In the genomic region with DNA sequence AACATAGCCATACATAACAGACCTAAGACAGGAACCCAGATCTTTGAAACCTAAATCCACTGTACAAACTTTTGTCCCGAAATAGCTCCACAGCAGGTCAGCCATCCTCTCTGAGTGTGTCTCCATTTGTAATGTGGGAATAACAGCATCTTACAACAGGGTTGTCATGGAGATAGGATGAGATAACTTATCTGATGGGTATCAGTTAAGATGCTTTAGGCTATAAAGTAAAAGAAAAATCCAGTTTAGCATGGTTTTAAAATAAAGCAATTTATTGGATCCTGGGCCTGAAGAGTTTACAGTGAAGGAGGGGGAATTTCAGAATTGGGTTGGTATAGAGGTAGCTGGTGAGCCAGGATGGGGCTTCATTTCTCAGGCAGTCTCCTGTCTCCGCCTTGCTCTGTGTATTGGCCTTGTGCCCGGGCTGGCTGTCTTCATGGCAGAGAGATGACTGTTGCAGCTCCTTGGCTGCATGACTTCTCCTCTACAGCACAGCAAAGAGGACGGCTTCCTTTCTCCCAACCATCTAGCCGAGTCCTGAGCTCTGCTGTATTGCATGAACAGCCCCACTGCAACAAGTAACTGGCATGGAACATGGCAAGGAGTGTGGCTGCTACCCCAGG, we compare ENCODE assay signal across 17 cellular contexts.
A peak's percentile ranks its signal among the peaks of the same experiment; 100 is the strongest.
DNase-seq lines count a peak whose midpoint lies in the region; ATAC-seq and TF ChIP-seq lines count a peak whose summit lies in the region.
"Had no signal": no experiment of that assay in that cellular context is flagged by ENCODE, and none has a peak within 500 bp of the region (broad histone marks: within the 10 kb centered on the region; RNA-seq: fewer than 3 reads in every experiment).

No MANE protein-coding gene starts in this region.

- peak; percentile 20 for DNase-seq in SK-N-SH
- peak; percentile 9 for DNase-seq in RPMI8226
- DNase-seq in fibroblast of mammary gland (ENCODE audit: low read depth): peak; percentile 47
- peak; percentile 12 for DNase-seq in stromal cell of bone marrow (ENCODE audit: low read depth)
- no peak for DNase-seq in activated naive CD4-positive, alpha-beta T cell treated with anti-CD3 and anti-CD28 coated beads, Interleukin-2, amount 50 U/mL, for 16 hours
- DNase-seq in GOT3 (lab: John Stamatoyannopoulos, UW): no peak
- no peak for DNase-seq in nephron progenitor cell
- DNase-seq: activated CD4-positive, CD25-positive, alpha-beta regulatory T cell; activated naive CD4-positive, alpha-beta T cell treated with anti-CD3 and anti-CD28 coated beads for 36 hours; CD8-positive, alpha-beta memory T cell; effector memory CD8-positive, alpha-beta T cell; GF-D8; kidney; NCI-H1694 treated with DMSO at 0.1 percent for 48 hours; spleen had no signal

- H3F3A ChIP-seq in SK-N-SH (replicated peaks; ENCODE audit: insufficient read depth): no peaks in the 10 kb centered on the region

- no peak for TF ChIP-seq EP300 in SK-N-SH (IDR thresholded peaks at IDR 0.05; ENCODE audit: borderline replicate concordance in 1 of 2, low read depth in 1 of 2, low read length in 1 of 2)

- no peaks in the 10 kb centered on the region for H3K9me2 ChIP-seq in SK-N-SH

- WGBS in SK-N-SH (ENCODE audit: low lambda C conversion rate): 38% methylated on average over 5 of the region's 5 CpGs

- POLR2A ChIA-PET in SK-N-SH (lab: Yijun Ruan, JAX): interaction anchor here (0.6 kb wide), 1 partner anchor 372 kb away, joined by 3 read pairs; no protein-coding TSS in a partner anchor

- ATAC-seq in SK-N-SH treated with all-trans-retinoic acid at 6 μM for 48 hours: no peak
- ATAC-seq: effector memory CD8-positive, alpha-beta T cell had no signal

- H3K9me3 ChIP-seq in SK-N-SH: no peaks in the 10 kb centered on the region
- H3K9me3 ChIP-seq: pancreas, spleen had no signal

- TF ChIP-seq CTCF in SK-N-SH (IDR thresholded peaks at IDR 0.05): no peak
- TF ChIP-seq CTCF in fibroblast of mammary gland (conservative IDR thresholded peaks at IDR 0.05; ENCODE audit: control insufficient read depth, insufficient read depth, low read depth, low read length): no peak
- TF ChIP-seq CTCF in nephron progenitor cell (IDR thresholded peaks at IDR 0.05): no peak

- H3K9me3 Mint-ChIP-seq in nephron progenitor cell: peaks cover 5% of the 10 kb centered on the region
- H3K9me3 Mint-ChIP-seq: activated naive CD4-positive, alpha-beta T cell treated with anti-CD3 and anti-CD28 coated beads for 36 hours; CD8-positive, alpha-beta memory T cell; effector memory CD8-positive, alpha-beta T cell had no signal

- peaks cover 7% of the 10 kb centered on the region for H3K27me3 Mint-ChIP-seq in nephron progenitor cell (ENCODE audit: low read depth, poor library complexity)

- H3K9ac ChIP-seq in SK-N-SH: no peak overlapping the region

- H3K4me2 ChIP-seq in SK-N-SH: no peak overlapping the region

- no peaks in the 10 kb centered on the region for H3K27me3 ChIP-seq in SK-N-SH (ENCODE audit: insufficient read depth)
- H3K27me3 ChIP-seq: pancreas had no signal

- peaks cover 0 to 4% of the 10 kb centered on the region in 2 experiments; a peak in 1 of 4 replicates for H3K4me1 ChIP-seq in SK-N-SH (ENCODE audit: control insufficient read depth in 1 of 2, insufficient read depth in 2 of 2, low read depth in 1 of 2, low read length in 1 of 2)
- H3K4me1 ChIP-seq: pancreas had no signal

- H3K36me3 ChIP-seq in SK-N-SH (replicated peaks in 1 of 2; ENCODE audit: control insufficient read depth in 1 of 2, insufficient read depth in 2 of 2, low read length in 1 of 2): no peaks in the 10 kb centered on the region
- H3K36me3 ChIP-seq: pancreas, spleen had no signal

- H2AFZ ChIP-seq in SK-N-SH (ENCODE audit: low read depth): no peak overlapping the region

- peaks cover 5% of the 10 kb centered on the region for H3K36me3 Mint-ChIP-seq in nephron progenitor cell (ENCODE audit: low read depth)
- H3K36me3 Mint-ChIP-seq: CD8-positive, alpha-beta memory T cell had no signal

- no peak overlapping the region for H3K27ac ChIP-seq in SK-N-SH (ENCODE audit: low read depth in 2 of 2, low read length in 1 of 2)
- H3K27ac ChIP-seq: pancreas, spleen had no signal

- H3K4me3 Mint-ChIP-seq in nephron progenitor cell: no peak overlapping the region
- H3K4me3 Mint-ChIP-seq: activated naive CD4-positive, alpha-beta T cell treated with anti-CD3 and anti-CD28 coated beads for 36 hours; CD8-positive, alpha-beta memory T cell; effector memory CD8-positive, alpha-beta T cell had no signal

- CTCF ChIA-PET in SK-N-SH (lab: Yijun Ruan, JAX): interaction anchor here (0.6 kb wide), 1 partner anchor 39 kb away, joined by 3 read pairs; no protein-coding TSS in a partner anchor

- H4K20me1 ChIP-seq in SK-N-SH (ENCODE audit: insufficient read depth): no peaks in the 10 kb centered on the region

- no peaks in the 10 kb centered on the region for H3K79me2 ChIP-seq in SK-N-SH (ENCODE audit: insufficient read depth)

- no peak for TF ChIP-seq RAD21 in SK-N-SH (IDR thresholded peaks at IDR 0.05; ENCODE audit: low read length)

- H3K4me1 Mint-ChIP-seq in nephron progenitor cell: no peaks in the 10 kb centered on the region

- H3K4me3 ChIP-seq in SK-N-SH (ENCODE audit: low read depth in 2 of 2, low read length in 1 of 2) (no peak overlapping the region), fibroblast of mammary gland (ENCODE audit: control insufficient read depth, low read depth, low read length) (no peak overlapping the region)
- H3K4me3 ChIP-seq: pancreas, spleen had no signal

- H3K27ac Mint-ChIP-seq in nephron progenitor cell: no peak overlapping the region
- H3K27ac Mint-ChIP-seq: activated naive CD4-positive, alpha-beta T cell treated with anti-CD3 and anti-CD28 coated beads for 36 hours; CD8-positive, alpha-beta memory T cell had no signal

TF ChIP-seq in SK-N-SH, 30 proteins besides CTCF, POLR2A, EP300 and RAD21:
- TF ChIP-seq GATA2 (CRISPR knock-in tag; IDR thresholded peaks at IDR 0.05): peak; percentile 52
- TF ChIP-seq RXRA (IDR thresholded peaks at IDR 0.05; ENCODE audit: borderline replicate concordance, low read depth): no peak

TF ChIP-seq in SK-N-SH treated with all-trans-retinoic acid at 6 μM for 48 hours, 23 proteins besides CTCF, POLR2A, EP300 and RAD21 (continues in another document):
- TF ChIP-seq, protein P1, sequence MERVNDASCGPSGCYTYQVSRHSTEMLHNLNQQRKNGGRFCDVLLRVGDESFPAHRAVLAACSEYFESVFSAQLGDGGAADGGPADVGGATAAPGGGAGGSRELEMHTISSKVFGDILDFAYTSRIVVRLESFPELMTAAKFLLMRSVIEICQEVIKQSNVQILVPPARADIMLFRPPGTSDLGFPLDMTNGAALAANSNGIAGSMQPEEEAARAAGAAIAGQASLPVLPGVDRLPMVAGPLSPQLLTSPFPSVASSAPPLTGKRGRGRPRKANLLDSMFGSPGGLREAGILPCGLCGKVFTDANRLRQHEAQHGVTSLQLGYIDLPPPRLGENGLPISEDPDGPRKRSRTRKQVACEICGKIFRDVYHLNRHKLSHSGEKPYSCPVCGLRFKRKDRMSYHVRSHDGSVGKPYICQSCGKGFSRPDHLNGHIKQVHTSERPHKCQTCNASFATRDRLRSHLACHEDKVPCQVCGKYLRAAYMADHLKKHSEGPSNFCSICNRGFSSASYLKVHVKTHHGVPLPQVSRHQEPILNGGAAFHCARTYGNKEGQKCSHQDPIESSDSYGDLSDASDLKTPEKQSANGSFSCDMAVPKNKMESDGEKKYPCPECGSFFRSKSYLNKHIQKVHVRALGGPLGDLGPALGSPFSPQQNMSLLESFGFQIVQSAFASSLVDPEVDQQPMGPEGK (CRISPR knock-in tag; IDR thresholded peaks at IDR 0.05; ENCODE audit: borderline replicate concordance): no peak
- no peak for TF ChIP-seq GLIS3 (CRISPR knock-in tag; IDR thresholded peaks at IDR 0.05)
- TF ChIP-seq, protein P2, sequence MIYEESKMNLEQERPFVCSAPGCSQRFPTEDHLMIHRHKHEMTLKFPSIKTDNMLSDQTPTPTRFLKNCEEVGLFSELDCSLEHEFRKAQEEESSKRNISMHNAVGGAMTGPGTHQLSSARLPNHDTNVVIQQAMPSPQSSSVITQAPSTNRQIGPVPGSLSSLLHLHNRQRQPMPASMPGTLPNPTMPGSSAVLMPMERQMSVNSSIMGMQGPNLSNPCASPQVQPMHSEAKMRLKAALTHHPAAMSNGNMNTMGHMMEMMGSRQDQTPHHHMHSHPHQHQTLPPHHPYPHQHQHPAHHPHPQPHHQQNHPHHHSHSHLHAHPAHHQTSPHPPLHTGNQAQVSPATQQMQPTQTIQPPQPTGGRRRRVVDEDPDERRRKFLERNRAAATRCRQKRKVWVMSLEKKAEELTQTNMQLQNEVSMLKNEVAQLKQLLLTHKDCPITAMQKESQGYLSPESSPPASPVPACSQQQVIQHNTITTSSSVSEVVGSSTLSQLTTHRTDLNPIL (CRISPR knock-in tag; IDR thresholded peaks at IDR 0.05; ENCODE audit: low read depth): no peak
- TF ChIP-seq OSR1 (CRISPR knock-in tag; IDR thresholded peaks at IDR 0.05): no peak
- no peak for TF ChIP-seq ZFP3 (CRISPR knock-in tag; IDR thresholded peaks at IDR 0.05)
- TF ChIP-seq ISL1 (CRISPR knock-in tag; IDR thresholded peaks at IDR 0.05): no peak
- no peak for TF ChIP-seq ESRRG (CRISPR knock-in tag; IDR thresholded peaks at IDR 0.05)
- TF ChIP-seq, protein P3, sequence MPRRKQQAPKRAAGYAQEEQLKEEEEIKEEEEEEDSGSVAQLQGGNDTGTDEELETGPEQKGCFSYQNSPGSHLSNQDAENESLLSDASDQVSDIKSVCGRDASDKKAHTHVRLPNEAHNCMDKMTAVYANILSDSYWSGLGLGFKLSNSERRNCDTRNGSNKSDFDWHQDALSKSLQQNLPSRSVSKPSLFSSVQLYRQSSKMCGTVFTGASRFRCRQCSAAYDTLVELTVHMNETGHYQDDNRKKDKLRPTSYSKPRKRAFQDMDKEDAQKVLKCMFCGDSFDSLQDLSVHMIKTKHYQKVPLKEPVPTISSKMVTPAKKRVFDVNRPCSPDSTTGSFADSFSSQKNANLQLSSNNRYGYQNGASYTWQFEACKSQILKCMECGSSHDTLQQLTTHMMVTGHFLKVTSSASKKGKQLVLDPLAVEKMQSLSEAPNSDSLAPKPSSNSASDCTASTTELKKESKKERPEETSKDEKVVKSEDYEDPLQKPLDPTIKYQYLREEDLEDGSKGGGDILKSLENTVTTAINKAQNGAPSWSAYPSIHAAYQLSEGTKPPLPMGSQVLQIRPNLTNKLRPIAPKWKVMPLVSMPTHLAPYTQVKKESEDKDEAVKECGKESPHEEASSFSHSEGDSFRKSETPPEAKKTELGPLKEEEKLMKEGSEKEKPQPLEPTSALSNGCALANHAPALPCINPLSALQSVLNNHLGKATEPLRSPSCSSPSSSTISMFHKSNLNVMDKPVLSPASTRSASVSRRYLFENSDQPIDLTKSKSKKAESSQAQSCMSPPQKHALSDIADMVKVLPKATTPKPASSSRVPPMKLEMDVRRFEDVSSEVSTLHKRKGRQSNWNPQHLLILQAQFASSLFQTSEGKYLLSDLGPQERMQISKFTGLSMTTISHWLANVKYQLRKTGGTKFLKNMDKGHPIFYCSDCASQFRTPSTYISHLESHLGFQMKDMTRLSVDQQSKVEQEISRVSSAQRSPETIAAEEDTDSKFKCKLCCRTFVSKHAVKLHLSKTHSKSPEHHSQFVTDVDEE (CRISPR knock-in tag; IDR thresholded peaks at IDR 0.05): no peak
- TF ChIP-seq TCF4 (CRISPR knock-in tag; IDR thresholded peaks at IDR 0.05; ENCODE audit: borderline replicate concordance): no peak
- no peak for TF ChIP-seq ZNF565 (CRISPR knock-in tag; conservative IDR thresholded peaks at IDR 0.05; ENCODE audit: low read depth)

Comparison
In these comparisons a context has a peak if more than half of its experiments do, and no peak if none do; other contexts are left out.
1. DNase-seq: peak in SK-N-SH (single experiment), RPMI8226 (single experiment), fibroblast of mammary gland (single experiment) and stromal cell of bone marrow (single experiment); none in activated naive CD4-positive, alpha-beta T cell treated with anti-CD3 and anti-CD28 coated beads, Interleukin-2, amount 50 U/mL, for 16 hours (single experiment), GOT3 (single experiment) and nephron progenitor cell (single experiment).